In the genomic region with DNA sequence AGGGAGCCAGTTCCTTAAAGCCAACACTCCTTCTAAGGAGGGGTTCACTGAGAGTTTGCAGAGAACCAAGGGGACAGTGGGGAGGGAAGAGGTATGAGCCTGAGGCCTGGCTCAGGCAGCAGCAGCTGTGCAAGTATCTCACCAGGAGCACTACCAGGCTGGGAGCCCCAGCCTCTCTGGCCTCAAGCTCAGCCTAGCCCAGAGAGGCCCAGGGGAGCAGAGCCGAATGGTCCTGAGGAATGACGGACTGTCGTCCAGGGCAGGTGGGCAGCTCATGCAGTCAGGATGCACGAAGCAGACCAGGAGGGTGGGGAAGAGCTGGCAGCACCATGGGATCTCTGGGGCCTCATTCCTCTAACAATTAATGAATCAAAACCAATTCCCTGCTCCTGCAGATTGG, we compare ENCODE assay signal across 22 cellular contexts.
DNase-seq lines count a peak whose midpoint lies in the region; ATAC-seq, FAIRE-seq and TF ChIP-seq lines count a peak whose summit lies in the region.
"Had no signal": no experiment of that assay in that cellular context is flagged by ENCODE, and none has a peak within 500 bp of the region (broad histone marks: within the 10 kb centered on the region; RNA-seq: fewer than 3 reads in every experiment).

No MANE protein-coding gene starts in this region.

- H3K14ac ChIP-seq in neuronal stem cell (ENCODE audit: low read length): no peak overlapping the region

- DNase-seq in kidney (peak; percentile 47), neuronal stem cell (ENCODE audit: low spot score) (no peak), posterior vena cava (ENCODE audit: low spot score) (peak; percentile 44), vagina (ENCODE audit: extremely low spot score in 2 of 2) (no peak), foreskin keratinocyte (no peak)
- DNase-seq in activated naive CD8-positive, alpha-beta T cell treated with anti-CD3 and anti-CD28 coated beads for 36 hours: no peak
- DNase-seq: AML-193; Caco-2; Calu3; CD4-positive, alpha-beta T cell; CD8-positive, alpha-beta T cell; DMS79 treated with DMSO at 0.1 percent for 48 hours; GF-D8 had no signal

- no peaks in the 10 kb centered on the region for H3K36me3 ChIP-seq in kidney (ENCODE audit: control insufficient read depth in 1 of 2, insufficient read depth in 2 of 2, low read length in 2 of 2)
- no peaks in the 10 kb centered on the region for H3K36me3 ChIP-seq in neuronal stem cell (replicated peaks in 1 of 2; ENCODE audit: control insufficient read depth in 2 of 2, insufficient read depth in 2 of 2, low read length in 2 of 2)
- H3K36me3 ChIP-seq in vagina: no peaks in the 10 kb centered on the region
- H3K36me3 ChIP-seq: BLaER1 treated with 17β-estradiol and CSF1 and Interleukin-3, amounts not matched to agents 10 nM and 100 nM had no signal

- H3K27ac ChIP-seq in kidney (ENCODE audit: low read depth in 2 of 2, low read length in 2 of 2) (no peak overlapping the region), neuronal stem cell (replicated peaks; ENCODE audit: low read length) (no peak overlapping the region), vagina (no peak overlapping the region), foreskin keratinocyte (no peak overlapping the region)
- H3K27ac ChIP-seq: 22Rv1; A549; BLaER1 treated with 17β-estradiol and CSF1 and Interleukin-3, amounts not matched to agents 10 nM and 100 nM; C4-2B had no signal

- no peaks in the 10 kb centered on the region for H3K4me1 ChIP-seq in kidney (ENCODE audit: control insufficient read depth in 1 of 2, insufficient read depth in 1 of 2, low read depth in 1 of 2, low read length in 2 of 2)
- peaks cover 0 to 1% of the 10 kb centered on the region in 2 donors for H3K4me1 ChIP-seq in neuronal stem cell (ENCODE audit: control insufficient read depth in 2 of 2, insufficient read depth in 1 of 2, low read depth in 1 of 2, low read length in 2 of 2)
- no peaks in the 10 kb centered on the region for H3K4me1 ChIP-seq in vagina
- H3K4me1 ChIP-seq in foreskin keratinocyte: no peaks in the 10 kb centered on the region
- H3K4me1 ChIP-seq: A549; BLaER1 treated with 17β-estradiol and CSF1 and Interleukin-3, amounts not matched to agents 10 nM and 100 nM; Caco-2 had no signal

- peak overlapping the region; percentile 75 for H2BK12ac ChIP-seq in neuronal stem cell (ENCODE audit: low read length)

- TF ChIP-seq CTCF in kidney (IDR thresholded peaks at IDR 0.05; ENCODE audit: borderline replicate concordance, extremely low read depth, insufficient read depth): no peak
- TF ChIP-seq CTCF in vagina (IDR thresholded peaks at IDR 0.05): no peak
- no peak for TF ChIP-seq CTCF in foreskin keratinocyte (conservative IDR thresholded peaks at IDR 0.05)

- H3K27me3 ChIP-seq in neuronal stem cell (ENCODE audit: control insufficient read depth in 3 of 3, insufficient read depth in 3 of 3, low read depth in 1 of 3, low read length in 3 of 3) (no peaks in the 10 kb centered on the region), vagina (no peaks in the 10 kb centered on the region), foreskin keratinocyte (no peaks in the 10 kb centered on the region)
- H3K27me3 ChIP-seq: BLaER1 treated with 17β-estradiol and CSF1 and Interleukin-3, amounts not matched to agents 10 nM and 100 nM had no signal

- no peak overlapping the region for H2BK15ac ChIP-seq in neuronal stem cell (ENCODE audit: low read length)

- H3K4me3 ChIP-seq in kidney (ENCODE audit: low read length in 2 of 2): no peak overlapping the region
- no peak overlapping the region for H3K4me3 ChIP-seq in neuronal stem cell (ENCODE audit: low read length in 2 of 2)
- no peak overlapping the region for H3K4me3 ChIP-seq in vagina
- H3K4me3 ChIP-seq: A549; BLaER1 treated with 17β-estradiol and CSF1 and Interleukin-3, amounts not matched to agents 10 nM and 100 nM had no signal

- H3K4ac ChIP-seq in neuronal stem cell (ENCODE audit: low read length): no peak overlapping the region

- peak overlapping the region; percentile 52 for H3K18ac ChIP-seq in neuronal stem cell (ENCODE audit: low read length)

- H2AFZ ChIP-seq in neuronal stem cell (ENCODE audit: low read length): no peak overlapping the region

- intact Hi-C loops in kidney (cut with DNase I) (no loop called here), posterior vena cava (cut with DNase I) (no loop called here), vagina (cut with DNase I) (no loop called here)

- H3K23ac ChIP-seq in neuronal stem cell (ENCODE audit: low read depth, low read length, poor library complexity): no peak overlapping the region

- H3K4me2 ChIP-seq in neuronal stem cell (ENCODE audit: insufficient read depth, low read length, poor library complexity, severe bottlenecking): no peak overlapping the region
- H3K4me2 ChIP-seq: A549; BLaER1 treated with 17β-estradiol and CSF1 and Interleukin-3, amounts not matched to agents 10 nM and 100 nM had no signal

- no CpG with 5 or more reads among the region's 4 CpGs for WGBS in neuronal stem cell (ENCODE audit: extremely low coverage in 2 of 2, insufficient read length in 2 of 2, insufficient replicate concordance in 1 of 2), 2 donors

- no peak for FAIRE-seq in kidney (lab: Jason Lieb, UNC)
- FAIRE-seq: A549, D721Med, G401.6, GM12891, GM19239 had no signal

- no peak for ATAC-seq in foreskin keratinocyte
- ATAC-seq: A549; CD8-positive, alpha-beta T cell had no signal

- no peak overlapping the region for H2BK120ac ChIP-seq in neuronal stem cell (ENCODE audit: low read depth, low read length)

- TF ChIP-seq POLR2A in vagina (IDR thresholded peaks at IDR 0.05): no peak

- H4K8ac ChIP-seq in neuronal stem cell (ENCODE audit: low read depth, low read length): no peak overlapping the region

- no peak overlapping the region for H4K91ac ChIP-seq in neuronal stem cell (ENCODE audit: low read depth, low read length, poor library complexity)

- H3K27me3 Mint-ChIP-seq in activated naive CD8-positive, alpha-beta T cell treated with anti-CD3 and anti-CD28 coated beads for 36 hours: no peaks in the 10 kb centered on the region
- H3K27me3 Mint-ChIP-seq: CD4-positive, alpha-beta T cell had no signal

- H2BK5ac ChIP-seq in neuronal stem cell (ENCODE audit: low read length): no peak overlapping the region

- H3K79me1 ChIP-seq in neuronal stem cell (ENCODE audit: low read depth, low read length): no peaks in the 10 kb centered on the region

- H3K9me3 Mint-ChIP-seq in activated naive CD8-positive, alpha-beta T cell treated with anti-CD3 and anti-CD28 coated beads for 36 hours: no peaks in the 10 kb centered on the region
- H3K9me3 Mint-ChIP-seq: CD4-positive, alpha-beta T cell; CD8-positive, alpha-beta T cell had no signal

- H3K36me3 Mint-ChIP-seq in activated naive CD8-positive, alpha-beta T cell treated with anti-CD3 and anti-CD28 coated beads for 36 hours: no peaks in the 10 kb centered on the region
- H3K36me3 Mint-ChIP-seq: CD8-positive, alpha-beta T cell had no signal

- H3K9ac ChIP-seq in kidney (ENCODE audit: low read length in 2 of 2) (no peak overlapping the region), neuronal stem cell (ENCODE audit: low read depth, low read length, poor library complexity) (peak overlapping the region; percentile 9)
- H3K9ac ChIP-seq: BLaER1 treated with 17β-estradiol and CSF1 and Interleukin-3, amounts not matched to agents 10 nM and 100 nM had no signal

- H3K4me3 Mint-ChIP-seq in activated naive CD8-positive, alpha-beta T cell treated with anti-CD3 and anti-CD28 coated beads for 36 hours: no peak overlapping the region
- H3K4me3 Mint-ChIP-seq: B cell; CD4-positive, alpha-beta T cell; CD8-positive, alpha-beta T cell had no signal

- H3K27ac Mint-ChIP-seq in activated naive CD8-positive, alpha-beta T cell treated with anti-CD3 and anti-CD28 coated beads for 36 hours: no peak overlapping the region
- H3K27ac Mint-ChIP-seq: B cell; CD4-positive, alpha-beta T cell; CD8-positive, alpha-beta T cell had no signal

- H3K9me3 ChIP-seq in kidney (ENCODE audit: control insufficient read depth in 1 of 2, low read length in 2 of 2) (no peaks in the 10 kb centered on the region), neuronal stem cell (replicated peaks in 1 of 2; ENCODE audit: control insufficient read depth in 2 of 2, insufficient read depth in 1 of 2, low read depth in 1 of 2, low read length in 2 of 2) (no peaks in the 10 kb centered on the region), vagina (no peaks in the 10 kb centered on the region)
- H3K9me3 ChIP-seq: A549; BLaER1 treated with 17β-estradiol and CSF1 and Interleukin-3, amounts not matched to agents 10 nM and 100 nM; Caco-2 had no signal

- no peak overlapping the region for H2AK5ac ChIP-seq in neuronal stem cell (ENCODE audit: low read depth, low read length)

- H3K4me1 Mint-ChIP-seq in activated naive CD8-positive, alpha-beta T cell treated with anti-CD3 and anti-CD28 coated beads for 36 hours: no peaks in the 10 kb centered on the region
- H3K4me1 Mint-ChIP-seq: B cell had no signal

Comparison
In these comparisons a context has a peak if more than half of its experiments do, and no peak if none do; other contexts are left out.
1. DNase-seq: peak in kidney (single experiment) and posterior vena cava (single experiment); none in neuronal stem cell (single experiment), vagina (0 of 2), activated naive CD8-positive, alpha-beta T cell treated with anti-CD3 and anti-CD28 coated beads for 36 hours (single experiment) and foreskin keratinocyte (0 of 2).